In genomic region chr11:119468511-119468910, GRCh38 we compare ENCODE assay signal across 31 cellular contexts. TPM values are rescaled to one million over a fixed set of nuclear protein-coding genes. Genes with fewer than 3 reads are reported as not detected.
"Had no signal": no experiment of that assay in that cellular context is flagged by ENCODE, and none has a peak within 500 bp of the region (broad histone marks: within the 10 kb centered on the region; RNA-seq: fewer than 3 reads in every experiment).

No MANE protein-coding gene starts in this region.

- H3K36me3 ChIP-seq: WERI-Rb-1 had no signal

- H3K4me3 Mint-ChIP-seq: activated CD4-positive, alpha-beta memory T cell treated with anti-CD3 and anti-CD28 coated beads, Interleukin-2, amount 10 ng/mL, durations not matched to agents 7 days and 5 days; activated naive CD4-positive, alpha-beta T cell treated with anti-CD3 and anti-CD28 coated beads for 36 hours; activated T-cell treated with anti-CD3 and anti-CD28 coated beads, Interleukin-2, amount 50 U/mL, for 24 hours; brain had no signal

- H3K9me3 Mint-ChIP-seq: activated CD4-positive, alpha-beta memory T cell treated with anti-CD3 and anti-CD28 coated beads, Interleukin-2, amount 10 ng/mL, durations not matched to agents 7 days and 5 days had no signal

- H3K4me2 ChIP-seq: PC-9 had no signal

- H3K4me3 ChIP-seq: PC-9 had no signal

- H3K36me3 Mint-ChIP-seq: brain had no signal

- ATAC-seq: activated naive CD4-positive, alpha-beta T cell treated with anti-CD3 and anti-CD28 coated beads, Interleukin-2, amount 50 U/mL, for 72 hours had no signal

- H3K27ac Mint-ChIP-seq: activated CD4-positive, alpha-beta memory T cell treated with anti-CD3 and anti-CD28 coated beads, Interleukin-2, amount 10 ng/mL, durations not matched to agents 7 days and 5 days; activated naive CD4-positive, alpha-beta T cell treated with anti-CD3 and anti-CD28 coated beads for 36 hours; activated naive CD4-positive, alpha-beta T cell treated with anti-CD3 and anti-CD28 coated beads, Interleukin-2, amount 50 U/mL, for 72 hours; activated T-cell treated with anti-CD3 and anti-CD28 coated beads, Interleukin-2, amount 50 U/mL, for 24 hours; brain had no signal

- H3K27ac ChIP-seq: PC-9, RWPE1, WERI-Rb-1 had no signal

- H2AFZ ChIP-seq: PC-9 had no signal

- H3K4me1 Mint-ChIP-seq: activated CD4-positive, alpha-beta memory T cell treated with anti-CD3 and anti-CD28 coated beads, Interleukin-2, amount 10 ng/mL, durations not matched to agents 7 days and 5 days had no signal

- DNase-seq: activated CD4-positive, alpha-beta memory T cell treated with anti-CD3 and anti-CD28 coated beads, Interleukin-2, amount 10 ng/mL, durations not matched to agents 7 days and 5 days; activated CD4-positive, alpha-beta T cell treated with anti-CD3 and anti-CD28 coated beads for 1 hour; activated CD4-positive, alpha-beta T cell treated with anti-CD3 and anti-CD28 coated beads for 48 hours; activated CD4-positive, CD25-positive, alpha-beta regulatory T cell; activated gamma-delta T cell treated with Interleukin-2 at 50 U/mL for 16 hours; activated naive CD4-positive, alpha-beta T cell treated with anti-CD3 and anti-CD28 coated beads for 36 hours; activated T-cell treated with anti-CD3 and anti-CD28 coated beads, Interleukin-2, amount 50 U/mL, for 24 hours; anterior cingulate cortex; caudate nucleus; KG1; MM.1S; MV-4-11; NCI-H1092; NCI-H146; NCI-H187; NCI-H2029 treated with DMSO at 0.1 percent for 48 hours; NCI-H2107; NCI-H2171; NCI-H510A; NCI-H526; NCI-H748 treated with DMSO at 0.1 percent for 48 hours; PC-9; Right ventricle myocardium superior; SW 1271; T-helper 1 cell; T1000; WERI-Rb-1 had no signal

RNA-seq across cellular contexts. Expression of gene THY1, which starts 45.5 kb away (rescaled TPM):
- total RNA-seq: activated naive CD4-positive, alpha-beta T cell treated with anti-CD3 and anti-CD28 coated beads, Interleukin-2, amount 50 U/mL, for 72 hours; OCI-LY7; PC-9 had no signal
